8 cellular contexts compared by ENCODE assay signal in genomic region chr19:2428027-2428690, GRCh38. TPM values are rescaled to one million over a fixed set of nuclear protein-coding genes. Genes with fewer than 3 reads are reported as not detected.
DNase-seq lines count a peak whose midpoint lies in the region; ATAC-seq and TF ChIP-seq lines count a peak whose summit lies in the region.

No MANE protein-coding gene starts in this region.

- H3K9ac ChIP-seq in mammary epithelial cell (ENCODE audit: insufficient read depth, low read length) = no peak overlapping the region

- no peak for ATAC-seq in HG03175 (IDR thresholded peaks at IDR 0.05; ENCODE audit: unreplicated experiment)

- in situ Hi-C loops in mammary epithelial cell (cut with MboI; ENCODE audit: low sequenced_read_pairs in 2 of 2) (no loop called here), GM13977 (cut with MboI; ENCODE audit: low pct_unique_long_range_greater_than_20kb, low sequenced_read_pairs, unreplicated experiment) (no loop called here)

- H4K20me1 ChIP-seq in mammary epithelial cell (ENCODE audit: insufficient read depth, low read length) = peaks cover 2% of the 10 kb centered on the region

- TF ChIP-seq EP300 in stomach (IDR thresholded peaks at IDR 0.05) = no peak

- H3K4me2 ChIP-seq in mammary epithelial cell (ENCODE audit: insufficient read depth, low read depth, low read length) = peak overlapping the region; percentile 90

- intact Hi-C loops in mammary epithelial cell (cut with micrococcal nuclease) = no loop called here
- intact Hi-C loops in stomach (cut with DNase I; ENCODE audit: low total_unique reads) = no loop called here

- DNase-seq in COLO668 (lab: John Stamatoyannopoulos, UW; ENCODE audit: unreplicated experiment) = peak; percentile 64
- peak; percentile 15 for DNase-seq in MG63
- DNase-seq in mammary epithelial cell = no peak
- DNase-seq in stomach = peak; percentile 41
- no peak for DNase-seq in GM13977 (ENCODE audit: low spot score)
- DNase-seq in OCI-M2 (lab: John Stamatoyannopoulos, UW; ENCODE audit: unreplicated experiment) = no peak

- H3K4me3 ChIP-seq in MG63 (peak overlapping the region; percentile 95), mammary epithelial cell (replicated peaks in 1 of 3; ENCODE audit: insufficient read depth in 1 of 3, low read depth in 2 of 3, low read length in 3 of 3) (peak overlapping the region; percentile 53 to 99 (median 77)), stomach (peak overlapping the region; percentile 89 to 99 (median 96))

- TF ChIP-seq POLR2A in stomach (IDR thresholded peaks at IDR 0.05) = no peak

- no peaks in the 10 kb centered on the region for H3K27me3 ChIP-seq in MG63
- H3K27me3 ChIP-seq in mammary epithelial cell (ENCODE audit: insufficient read depth, low read length) = no peaks in the 10 kb centered on the region
- no peaks in the 10 kb centered on the region for H3K27me3 ChIP-seq in layer of hippocampus (ENCODE audit: control insufficient read depth, insufficient read depth, low read length)
- no peaks in the 10 kb centered on the region for H3K27me3 ChIP-seq in stomach

- H3K36me3 ChIP-seq in MG63 (peaks cover 18% of the 10 kb centered on the region), mammary epithelial cell (ENCODE audit: insufficient read depth, low read length) (no peaks in the 10 kb centered on the region), stomach (peaks cover 14 to 62% (median 43%) of the 10 kb centered on the region in 4 donors)

- peak overlapping the region; percentile 87 for H2AFZ ChIP-seq in mammary epithelial cell (ENCODE audit: low read depth, low read length)

- H3K9me3 ChIP-seq in MG63 = no peaks in the 10 kb centered on the region
- H3K9me3 ChIP-seq in mammary epithelial cell (replicated peaks; ENCODE audit: insufficient read depth, low read length) = no peaks in the 10 kb centered on the region
- H3K9me3 ChIP-seq in stomach = no peaks in the 10 kb centered on the region

- H3K4me1 ChIP-seq in mammary epithelial cell (ENCODE audit: insufficient read depth, low read length) = peaks cover 23% of the 10 kb centered on the region
- H3K4me1 ChIP-seq in stomach = peaks cover 30 to 44% (median 37%) of the 10 kb centered on the region in 4 donors

- dilution Hi-C loops in mammary epithelial cell (cut with HindIII; ENCODE audit: low sequenced_read_pairs) = no loop called here

- TSS peak; percentile 53 for BruUV-seq in mammary epithelial cell (replicated peaks; lab: Mats Ljungman, UMichigan)

- CTCF ChIA-PET in mammary epithelial cell (lab: Charles Lee; ENCODE audit: low non-redundant PET) = interaction anchor here (0.5 kb wide), 1 partner anchor 209 kb away, joined by 22 read pairs; no protein-coding TSS in a partner anchor

- H3K79me2 ChIP-seq in mammary epithelial cell (ENCODE audit: insufficient read depth, low read length) = peaks cover 45% of the 10 kb centered on the region

- H3K27ac ChIP-seq in mammary epithelial cell (ENCODE audit: insufficient read depth, low read depth, low read length) (peak overlapping the region; percentile 74), layer of hippocampus (ENCODE audit: low read depth, low read length) (peak overlapping the region; percentile 99), stomach (peak overlapping the region; percentile 94 to 99 (median 96))

- TF ChIP-seq CTCF in mammary epithelial cell (conservative IDR thresholded peaks at IDR 0.05 in 1 of 2, IDR thresholded peaks at IDR 0.05 in 1 of 2; ENCODE audit: extremely low read depth in 1 of 2, insufficient read depth in 1 of 2, low read depth in 1 of 2, low read length in 2 of 2) (no peak), stomach (IDR thresholded peaks at IDR 0.05) (no peak), GM13977 (IDR thresholded peaks at IDR 0.05; ENCODE audit: extremely low read depth, insufficient read depth, missing control alignments) (no peak)

- 29% methylated on average over 21 of the region's 29 CpGs for WGBS in mammary epithelial cell (ENCODE audit: low coverage, missing lambda C conversion rate)
- WGBS in stomach, 5 donors = 5 to 16% (median 15%) methylated on average over 19 to 29 of the region's 29 CpGs

RNA-seq across cellular contexts. Expression of gene TIMM13, which starts 0.8 kb away (rescaled TPM):
- total RNA-seq in MG63 (2014; rRNA removed; shearing (Covaris generic); ENCODE audit: low replicate concordance) = 17.2 and 34.5 TPM in 2 replicates
- 100 to 1,000 TPM in 1 of 2 donors, 10 to 100 TPM in 1; 20.8 to 133 TPM for total RNA-seq in mammary epithelial cell
- 62.2 TPM for polyA plus RNA-seq in mammary epithelial cell
- 3.3 TPM for polyA minus RNA-seq in mammary epithelial cell
- total RNA-seq in stomach = 10 to 100 TPM in 4 of 5 donors, not detected in 1; 19.2 to 54.5 (median 27.6) TPM
- polyA plus RNA-seq in stomach = 100 to 1,000 TPM in 1 of 3 donors, 10 to 100 TPM in 2; 62.6 to 133 (median 97.8) TPM

RNA-seq across cellular contexts. Expression of gene LMNB2, which starts 28.6 kb away (rescaled TPM):
- 124 and 171 TPM in 2 replicates for total RNA-seq in MG63 (2014; rRNA removed; shearing (Covaris generic); ENCODE audit: low replicate concordance)
- total RNA-seq in mammary epithelial cell (100 to 1,000 TPM in 1 of 2 donors, 10 to 100 TPM in 1; 42.0 to 108 TPM), stomach (10 to 100 TPM; 19.8 to 76.8 (median 29.0) TPM)
- polyA plus RNA-seq in mammary epithelial cell (78.9 TPM), stomach (10 to 100 TPM; 12.2 to 19.7 (median 13.6) TPM)
- polyA minus RNA-seq in mammary epithelial cell = 98.4 TPM

RNA-seq across cellular contexts. Expression of gene GADD45B, which starts 47.8 kb away (rescaled TPM):
- total RNA-seq in MG63 (2014; rRNA removed; shearing (Covaris generic); ENCODE audit: low replicate concordance) = 36.4 and 48.7 TPM in 2 replicates
- total RNA-seq in mammary epithelial cell (10 to 100 TPM; 18.0 to 83.9 TPM), stomach (100 to 1,000 TPM in 1 of 5 donors, 10 to 100 TPM in 4; 61.6 to 588 (median 91.0) TPM)
- polyA plus RNA-seq in mammary epithelial cell (28.3 TPM), stomach (10 to 100 TPM; 52.9 to 92.1 (median 53.8) TPM)
- 38.9 TPM for polyA minus RNA-seq in mammary epithelial cell

Comparison
In these comparisons a context has a peak if more than half of its experiments do, and no peak if none do; other contexts are left out.
1. DNase-seq: peak in COLO668 (single experiment), MG63 (single experiment) and stomach (single experiment); none in mammary epithelial cell (single experiment), GM13977 (single experiment) and OCI-M2 (single experiment).
2. Peak in every context shown above with its lines, with median percentiles within 50 percentile points of each other: H3K4me3 ChIP-seq and H3K27ac ChIP-seq.